Comparison of ENCODE assay signal across 2 cellular contexts in genomic region chr9:134331186-134332025, GRCh38.
TF ChIP-seq lines count a peak whose summit lies in the region.

No MANE protein-coding gene starts in this region.

TF ChIP-seq in HEK293, 187 proteins besides CTCF, POLR2A, EP300 and RAD21:
- TF ChIP-seq YY1 (tag by site-specific recombination; IDR thresholded peaks at IDR 0.05), result no peak
- TF ChIP-seq ZNF354C (tag by site-specific recombination; IDR thresholded peaks at IDR 0.05; ENCODE audit: borderline replicate concordance, low read depth), result no peak
- TF ChIP-seq AEBP2 (tag by site-specific recombination; IDR thresholded peaks at IDR 0.05; ENCODE audit: borderline replicate concordance), result no peak
- 0 out of 2 replicates have a peak, but pooled peaks have one; percentile 15 for TF ChIP-seq ZIC2 (tag by site-specific recombination; IDR thresholded peaks at IDR 0.05)
- 0 out of 2 replicates have a peak, but pooled peaks have one; percentile 13 for TF ChIP-seq ZBTB20 (tag by site-specific recombination; IDR thresholded peaks at IDR 0.05)
- no peak for TF ChIP-seq ZNF221 (tag by site-specific recombination; IDR thresholded peaks at IDR 0.05; ENCODE audit: borderline replicate concordance)

TF ChIP-seq in HepG2, 621 proteins besides CTCF, POLR2A, EP300 and RAD21:
- TF ChIP-seq, protein P1, sequence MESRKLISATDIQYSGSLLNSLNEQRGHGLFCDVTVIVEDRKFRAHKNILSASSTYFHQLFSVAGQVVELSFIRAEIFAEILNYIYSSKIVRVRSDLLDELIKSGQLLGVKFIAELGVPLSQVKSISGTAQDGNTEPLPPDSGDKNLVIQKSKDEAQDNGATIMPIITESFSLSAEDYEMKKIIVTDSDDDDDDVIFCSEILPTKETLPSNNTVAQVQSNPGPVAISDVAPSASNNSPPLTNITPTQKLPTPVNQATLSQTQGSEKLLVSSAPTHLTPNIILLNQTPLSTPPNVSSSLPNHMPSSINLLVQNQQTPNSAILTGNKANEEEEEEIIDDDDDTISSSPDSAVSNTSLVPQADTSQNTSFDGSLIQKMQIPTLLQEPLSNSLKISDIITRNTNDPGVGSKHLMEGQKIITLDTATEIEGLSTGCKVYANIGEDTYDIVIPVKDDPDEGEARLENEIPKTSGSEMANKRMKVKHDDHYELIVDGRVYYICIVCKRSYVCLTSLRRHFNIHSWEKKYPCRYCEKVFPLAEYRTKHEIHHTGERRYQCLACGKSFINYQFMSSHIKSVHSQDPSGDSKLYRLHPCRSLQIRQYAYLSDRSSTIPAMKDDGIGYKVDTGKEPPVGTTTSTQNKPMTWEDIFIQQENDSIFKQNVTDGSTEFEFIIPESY (CRISPR knock-in tag; IDR thresholded peaks at IDR 0.05), result peak; percentile 82
- TF ChIP-seq ISL2 (CRISPR knock-in tag; IDR thresholded peaks at IDR 0.05) (no peak), AGO2 (optimal IDR thresholded peaks at IDR 0.05; ENCODE audit: low read depth, low read length) (peak; percentile 41), CBX5 (CRISPR knock-in tag; IDR thresholded peaks at IDR 0.05; ENCODE audit: borderline replicate concordance) (no peak), YY1 (IDR thresholded peaks at IDR 0.05; ENCODE audit: insufficient read depth, insufficient replicate concordance, low read depth, low read length) (no peak), ZNF7 (CRISPR knock-in tag; IDR thresholded peaks at IDR 0.05) (no peak), HDAC2 (CRISPR knock-in tag; IDR thresholded peaks at IDR 0.05) (no peak), ATF7 (IDR thresholded peaks at IDR 0.05) (no peak), ATF7 (CRISPR knock-in tag; IDR thresholded peaks at IDR 0.05) (no peak), MYPOP (CRISPR knock-in tag; IDR thresholded peaks at IDR 0.05) (no peak), TFDP2 (CRISPR knock-in tag; IDR thresholded peaks at IDR 0.05) (no peak), ZNF142 (CRISPR knock-in tag; IDR thresholded peaks at IDR 0.05) (no peak), ZFAT (CRISPR knock-in tag; conservative IDR thresholded peaks at IDR 0.05) (no peak), NKX3-1 (CRISPR knock-in tag; IDR thresholded peaks at IDR 0.05) (no peak)
- TF ChIP-seq, protein P2, sequence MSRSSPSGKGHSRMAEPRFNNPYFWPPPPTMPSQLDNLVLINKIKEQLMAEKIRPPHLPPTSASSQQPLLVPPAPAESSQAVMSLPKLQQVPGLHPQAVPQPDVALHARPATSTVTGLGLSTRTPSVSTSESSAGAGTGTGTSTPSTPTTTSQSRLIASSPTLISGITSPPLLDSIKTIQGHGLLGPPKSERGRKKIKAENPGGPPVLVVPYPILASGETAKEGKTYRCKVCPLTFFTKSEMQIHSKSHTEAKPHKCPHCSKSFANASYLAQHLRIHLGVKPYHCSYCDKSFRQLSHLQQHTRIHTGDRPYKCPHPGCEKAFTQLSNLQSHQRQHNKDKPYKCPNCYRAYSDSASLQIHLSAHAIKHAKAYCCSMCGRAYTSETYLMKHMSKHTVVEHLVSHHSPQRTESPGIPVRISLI (CRISPR knock-in tag; IDR thresholded peaks at IDR 0.05; ENCODE audit: borderline replicate concordance), result no peak
- TF ChIP-seq, protein P3, sequence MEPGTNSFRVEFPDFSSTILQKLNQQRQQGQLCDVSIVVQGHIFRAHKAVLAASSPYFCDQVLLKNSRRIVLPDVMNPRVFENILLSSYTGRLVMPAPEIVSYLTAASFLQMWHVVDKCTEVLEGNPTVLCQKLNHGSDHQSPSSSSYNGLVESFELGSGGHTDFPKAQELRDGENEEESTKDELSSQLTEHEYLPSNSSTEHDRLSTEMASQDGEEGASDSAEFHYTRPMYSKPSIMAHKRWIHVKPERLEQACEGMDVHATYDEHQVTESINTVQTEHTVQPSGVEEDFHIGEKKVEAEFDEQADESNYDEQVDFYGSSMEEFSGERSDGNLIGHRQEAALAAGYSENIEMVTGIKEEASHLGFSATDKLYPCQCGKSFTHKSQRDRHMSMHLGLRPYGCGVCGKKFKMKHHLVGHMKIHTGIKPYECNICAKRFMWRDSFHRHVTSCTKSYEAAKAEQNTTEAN (CRISPR knock-in tag; conservative IDR thresholded peaks at IDR 0.05), result 0 out of 2 replicates have a peak, but pooled peaks have one; percentile 43
- TF ChIP-seq, protein P4, sequence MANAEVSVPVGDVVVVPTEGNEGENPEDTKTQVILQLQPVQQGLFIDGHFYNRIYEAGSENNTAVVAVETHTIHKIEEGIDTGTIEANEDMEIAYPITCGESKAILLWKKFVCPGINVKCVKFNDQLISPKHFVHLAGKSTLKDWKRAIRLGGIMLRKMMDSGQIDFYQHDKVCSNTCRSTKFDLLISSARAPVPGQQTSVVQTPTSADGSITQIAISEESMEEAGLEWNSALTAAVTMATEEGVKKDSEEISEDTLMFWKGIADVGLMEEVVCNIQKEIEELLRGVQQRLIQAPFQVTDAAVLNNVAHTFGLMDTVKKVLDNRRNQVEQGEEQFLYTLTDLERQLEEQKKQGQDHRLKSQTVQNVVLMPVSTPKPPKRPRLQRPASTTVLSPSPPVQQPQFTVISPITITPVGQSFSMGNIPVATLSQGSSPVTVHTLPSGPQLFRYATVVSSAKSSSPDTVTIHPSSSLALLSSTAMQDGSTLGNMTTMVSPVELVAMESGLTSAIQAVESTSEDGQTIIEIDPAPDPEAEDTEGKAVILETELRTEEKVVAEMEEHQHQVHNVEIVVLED (CRISPR knock-in tag; IDR thresholded peaks at IDR 0.05; ENCODE audit: borderline replicate concordance), result no peak
